Comparison of ENCODE assay signal across 32 cellular contexts in the genomic region with DNA sequence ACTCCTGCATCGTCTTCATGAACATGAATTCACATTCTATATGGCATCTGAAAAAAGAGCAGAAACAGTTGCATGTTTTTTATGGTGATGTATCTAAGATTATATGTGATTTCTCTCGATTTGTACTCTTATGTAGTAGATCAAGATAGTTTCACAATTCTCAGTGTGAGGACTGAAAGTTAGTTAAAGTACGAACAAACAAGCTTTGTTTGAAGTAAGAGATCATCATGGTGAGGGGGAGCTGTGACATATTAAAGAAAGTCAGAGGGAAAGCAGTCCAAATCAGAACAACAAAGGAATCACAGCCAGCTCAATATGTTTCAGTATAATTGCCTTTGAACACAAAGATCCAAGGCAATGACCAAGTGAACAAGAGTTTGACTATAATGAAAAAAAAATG.
"Had no signal": no experiment of that assay in that cellular context is flagged by ENCODE, and none has a peak within 500 bp of the region (broad histone marks: within the 10 kb centered on the region; RNA-seq: fewer than 3 reads in every experiment).

No MANE protein-coding gene starts in this region.

- H3K36me3 ChIP-seq: ascending aorta, brain microvascular endothelial cell, breast epithelium had no signal

- FAIRE-seq: TTC549 had no signal

- ATAC-seq: activated CD8-positive, alpha-beta T cell treated with anti-CD3 and anti-CD28 coated beads for 36 hours; activated naive CD8-positive, alpha-beta T cell treated with anti-CD3 and anti-CD28 coated beads, Interleukin-2, amount 50 U/mL, for 24 hours; activated T-cell treated with anti-CD3 and anti-CD28 coated beads, Interleukin-2, amount 50 U/mL, for 4 hours; activated T-cell treated with anti-CD3 and anti-CD28 coated beads, Interleukin-2, amount 50 U/mL, for 72 hours; activated T-helper 17 cell treated with anti-CD3 and anti-CD28 coated beads, Interleukin-2, amount 50 U/mL, for 72 hours; body of pancreas had no signal

- H3K4me3 ChIP-seq: ascending aorta, body of pancreas, breast epithelium had no signal

- H3K27ac ChIP-seq: ascending aorta, body of pancreas, brain microvascular endothelial cell, breast epithelium, VCaP had no signal

- H3K9me3 ChIP-seq: ascending aorta, body of pancreas, breast epithelium had no signal

- DNase-seq: activated B cell treated with CpG ODN at 0.5 μM for 24 hours; activated CD4-positive, alpha-beta memory T cell treated with anti-CD3 and anti-CD28 coated beads for 36 hours; activated CD4-positive, alpha-beta T cell treated with anti-CD3 and anti-CD28 coated beads for 4 hours; activated CD4-positive, alpha-beta T cell treated with anti-CD3 and anti-CD28 coated beads, Interleukin-2, amount 10 ng/mL, durations not matched to agents 24 days and 14 days; activated CD4-positive, alpha-beta T cell treated with anti-CD3 and anti-CD28 coated beads, Interleukin-2, amount 50 U/mL, for 1 hour; activated CD4-positive, alpha-beta T cell treated with anti-CD3 and anti-CD28 coated beads, Interleukin-2, amount 50 U/mL, for 4 hours; activated CD4-positive, CD25-positive, alpha-beta regulatory T cell treated with anti-CD3 and anti-CD28 coated beads, Interleukin-2, amount 50 U/mL, for 72 hours; activated CD8-positive, alpha-beta memory T cell treated with anti-CD3 and anti-CD28 coated beads, Interleukin-2, amount 50 U/mL, for 4 hours; activated CD8-positive, alpha-beta T cell treated with anti-CD3 and anti-CD28 coated beads for 36 hours; activated effector memory CD4-positive, alpha-beta T cell treated with anti-CD3 and anti-CD28 coated beads, Interleukin-2, amount 50 U/mL, for 16 hours; activated gamma-delta T cell treated with Interleukin-2 at 50 U/mL for 16 hours; activated naive CD4-positive, alpha-beta T cell; activated naive CD4-positive, alpha-beta T cell treated with anti-CD3 and anti-CD28 coated beads, Interleukin-2, amount 10 ng/mL, durations not matched to agents 7 days and 5 days; activated naive CD8-positive, alpha-beta T cell treated with anti-CD3 and anti-CD28 coated beads, Interleukin-2, amount 10 ng/mL, durations not matched to agents 7 days and 5 days; activated naive CD8-positive, alpha-beta T cell treated with anti-CD3 and anti-CD28 coated beads, Interleukin-2, amount 50 U/mL, for 24 hours; activated T-cell treated with anti-CD3 and anti-CD28 coated beads for 4 hours; activated T-cell treated with anti-CD3 and anti-CD28 coated beads, Interleukin-2, amount 50 U/mL, for 1 hour; activated T-cell treated with anti-CD3 and anti-CD28 coated beads, Interleukin-2, amount 50 U/mL, for 4 hours; activated T-cell treated with anti-CD3 and anti-CD28 coated beads, Interleukin-2, amount 50 U/mL, for 72 hours; amygdala; anterior cingulate cortex; body of pancreas; brain microvascular endothelial cell; central memory CD4-positive, alpha-beta T cell; T-helper 1 cell; T-helper 2 cell; T-helper 9 cell had no signal

- H3K27me3 ChIP-seq: ascending aorta, body of pancreas, brain microvascular endothelial cell had no signal

- H3K4me1 ChIP-seq: ascending aorta, body of pancreas, breast epithelium had no signal
